Comparison of ENCODE assay signal across 1 cellular context in the genomic region with DNA sequence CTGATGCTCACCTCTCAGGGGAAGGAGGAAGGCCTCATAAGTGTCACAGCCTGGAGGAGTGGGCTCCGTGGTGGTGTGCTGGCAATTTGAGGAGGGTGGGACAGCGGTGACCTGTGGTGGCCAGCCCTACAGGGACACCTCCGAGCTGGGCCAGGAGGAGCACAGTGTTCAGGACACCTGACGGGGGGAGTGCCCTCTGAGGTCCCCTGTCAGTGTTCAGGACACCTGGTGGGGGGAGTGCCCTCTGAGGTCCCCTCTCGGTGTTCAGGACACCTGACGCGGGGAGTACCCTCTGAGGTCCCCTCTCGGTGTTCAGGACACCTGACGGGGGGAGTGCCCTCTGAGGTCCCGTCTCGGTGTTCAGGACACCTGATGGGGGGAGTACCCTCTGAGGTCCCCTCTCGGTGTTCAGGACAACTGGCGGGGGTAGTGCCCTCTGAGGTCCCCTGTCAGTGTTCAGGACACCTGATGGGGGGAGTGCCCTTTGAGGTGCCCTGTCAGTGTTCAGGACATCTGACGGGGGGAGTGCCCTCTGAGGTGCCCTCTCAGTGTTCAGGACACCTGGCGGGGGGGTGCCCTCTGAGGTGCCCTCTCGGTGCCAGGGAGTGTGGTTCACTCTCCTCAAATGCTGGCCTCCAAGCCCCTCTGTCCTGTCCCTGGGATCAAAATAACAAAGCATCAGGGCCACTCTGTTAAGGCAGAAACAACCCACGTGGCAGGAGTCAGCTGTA.
TF ChIP-seq lines count a peak whose summit lies in the region.

No MANE protein-coding gene starts in this region.

TF ChIP-seq in HepG2, 621 proteins besides CTCF, POLR2A, EP300 and RAD21:
- TF ChIP-seq HNRNPH1 (optimal IDR thresholded peaks at IDR 0.05; ENCODE audit: low read depth, low read length) (no peak), ZNF839 (CRISPR knock-in tag; IDR thresholded peaks at IDR 0.05; ENCODE audit: borderline replicate concordance) (no peak), SAP130 (CRISPR knock-in tag; IDR thresholded peaks at IDR 0.05; ENCODE audit: low read depth) (no peak), PRMT3 (CRISPR knock-in tag; IDR thresholded peaks at IDR 0.05; ENCODE audit: borderline replicate concordance, low read depth) (no peak), MYNN (CRISPR knock-in tag; IDR thresholded peaks at IDR 0.05; ENCODE audit: low read depth) (no peak), CREM (IDR thresholded peaks at IDR 0.05) (no peak), CREM (CRISPR knock-in tag; IDR thresholded peaks at IDR 0.05) (no peak), ZNF350 (CRISPR knock-in tag; IDR thresholded peaks at IDR 0.05; ENCODE audit: borderline replicate concordance, low read depth) (no peak), MED8 (CRISPR knock-in tag; IDR thresholded peaks at IDR 0.05; ENCODE audit: insufficient replicate concordance) (no peak), NCOA5 (CRISPR knock-in tag; IDR thresholded peaks at IDR 0.05) (no peak), KDM5B (CRISPR knock-in tag; IDR thresholded peaks at IDR 0.05; ENCODE audit: borderline replicate concordance) (no peak), ATF7 (IDR thresholded peaks at IDR 0.05) (no peak), ATF7 (CRISPR knock-in tag; IDR thresholded peaks at IDR 0.05) (no peak), KDM2A (CRISPR knock-in tag; IDR thresholded peaks at IDR 0.05; ENCODE audit: borderline replicate concordance, low read depth) (no peak), HNF4A (CRISPR knock-in tag; IDR thresholded peaks at IDR 0.05) (no peak), ZMYM2 (CRISPR knock-in tag; IDR thresholded peaks at IDR 0.05) (no peak), ZNF530 (CRISPR knock-in tag; IDR thresholded peaks at IDR 0.05; ENCODE audit: low read depth) (no peak)
- TF ChIP-seq, protein P1, sequence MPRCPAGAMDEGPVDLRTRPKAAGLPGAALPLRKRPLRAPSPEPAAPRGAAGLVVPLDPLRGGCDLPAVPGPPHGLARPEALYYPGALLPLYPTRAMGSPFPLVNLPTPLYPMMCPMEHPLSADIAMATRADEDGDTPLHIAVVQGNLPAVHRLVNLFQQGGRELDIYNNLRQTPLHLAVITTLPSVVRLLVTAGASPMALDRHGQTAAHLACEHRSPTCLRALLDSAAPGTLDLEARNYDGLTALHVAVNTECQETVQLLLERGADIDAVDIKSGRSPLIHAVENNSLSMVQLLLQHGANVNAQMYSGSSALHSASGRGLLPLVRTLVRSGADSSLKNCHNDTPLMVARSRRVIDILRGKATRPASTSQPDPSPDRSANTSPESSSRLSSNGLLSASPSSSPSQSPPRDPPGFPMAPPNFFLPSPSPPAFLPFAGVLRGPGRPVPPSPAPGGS (CRISPR knock-in tag; IDR thresholded peaks at IDR 0.05): no peak
- TF ChIP-seq, protein P2, sequence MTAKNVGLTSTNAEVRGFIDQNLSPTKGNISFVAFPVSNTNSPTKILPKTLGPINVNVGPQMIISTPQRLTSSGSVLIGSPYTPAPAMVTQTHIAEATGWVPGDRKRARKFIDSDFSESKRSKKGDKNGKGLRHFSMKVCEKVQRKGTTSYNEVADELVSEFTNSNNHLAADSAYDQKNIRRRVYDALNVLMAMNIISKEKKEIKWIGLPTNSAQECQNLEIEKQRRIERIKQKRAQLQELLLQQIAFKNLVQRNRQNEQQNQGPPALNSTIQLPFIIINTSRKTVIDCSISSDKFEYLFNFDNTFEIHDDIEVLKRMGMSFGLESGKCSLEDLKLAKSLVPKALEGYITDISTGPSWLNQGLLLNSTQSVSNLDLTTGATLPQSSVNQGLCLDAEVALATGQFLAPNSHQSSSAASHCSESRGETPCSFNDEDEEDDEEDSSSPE (CRISPR knock-in tag; IDR thresholded peaks at IDR 0.05): no peak
